Comparison of ENCODE assay signal across 29 cellular contexts in the genomic region with DNA sequence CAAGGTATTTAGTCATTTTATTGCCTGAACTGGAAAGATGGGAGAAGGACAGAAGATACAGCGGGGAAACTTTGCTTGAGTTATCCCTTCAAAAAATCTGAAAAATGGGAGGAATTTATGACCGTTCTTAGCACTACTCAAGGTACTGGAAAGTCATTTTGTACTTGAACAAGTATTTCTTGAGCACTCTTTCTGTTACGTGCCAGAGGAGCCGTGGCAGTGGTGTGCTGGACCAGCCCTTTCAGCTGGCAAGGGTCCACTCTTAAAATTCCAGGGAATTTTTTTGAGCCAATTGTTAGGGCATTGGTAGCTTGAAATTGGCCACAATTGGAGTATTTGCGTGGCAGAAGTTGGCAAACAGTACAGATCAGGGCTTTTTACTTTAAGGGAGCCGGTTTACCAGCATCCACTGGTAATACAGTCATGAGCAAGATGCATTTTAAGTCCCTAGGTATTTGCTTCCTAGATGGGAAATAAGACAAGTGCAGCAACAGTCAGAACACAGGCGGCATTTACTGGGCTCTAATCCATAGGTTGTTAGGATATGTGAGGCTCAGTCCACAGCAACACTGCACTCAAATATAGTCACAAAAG.
"Had no signal": no experiment of that assay in that cellular context is flagged by ENCODE, and none has a peak within 500 bp of the region (broad histone marks: within the 10 kb centered on the region; RNA-seq: fewer than 3 reads in every experiment).

No MANE protein-coding gene starts in this region.

- H3K36me3 Mint-ChIP-seq: naive thymus-derived CD4-positive, alpha-beta T cell; natural killer cell; neural progenitor cell; stimulated activated effector memory CD8-positive, alpha-beta T cell treated with anti-CD3 and anti-CD28 coated beads, Interleukin-12 subunit alpha, Interleukin-12 subunit beta, amount 100 ng/mL, for 72 hours; stimulated activated naive B cell treated with anti-CD40 and anti-IgM and Interleukin-4, amounts not matched to agents 10 μg/mL and 1 μg/mL and 100 μg/mL, for 72 hours; type B pancreatic cell had no signal

- H3K36me3 ChIP-seq: neural progenitor cell, ovary, right lobe of liver, sigmoid colon, spleen, stomach, thoracic aorta, tibial artery, transverse colon, vagina had no signal

- H3K27me3 ChIP-seq: neural progenitor cell, ovary, right lobe of liver, sigmoid colon, tibial artery, vagina had no signal

- H3K27ac ChIP-seq: neural progenitor cell, ovary, parathyroid adenoma, psoas muscle, right lobe of liver, sigmoid colon, skin epidermis, spleen, stomach, thoracic aorta, tibial artery, transverse colon, vagina had no signal

- H3K9ac ChIP-seq: neural progenitor cell, parathyroid adenoma had no signal

- H3K27ac Mint-ChIP-seq: naive thymus-derived CD4-positive, alpha-beta T cell; natural killer cell; nephron; neural progenitor cell; progenitor cell of endocrine pancreas; stimulated activated effector memory CD8-positive, alpha-beta T cell treated with anti-CD3 and anti-CD28 coated beads, Interleukin-12 subunit alpha, Interleukin-12 subunit beta, amount 100 ng/mL, for 72 hours; stimulated activated naive B cell treated with anti-CD40 and anti-IgM and Interleukin-4, amounts not matched to agents 10 μg/mL and 1 μg/mL and 100 μg/mL, for 72 hours; stimulated activated naive CD8-positive, alpha-beta T cell treated with anti-CD3 and anti-CD28 coated beads, Interleukin-15, Interleukin-2, amounts not matched to agents 100 ng/mL and 50 ng/mL, for 24 hours; type B pancreatic cell had no signal

- H3K4me3 ChIP-seq: neural progenitor cell, ovary, psoas muscle, right lobe of liver, sigmoid colon, skin epidermis, smooth muscle cell, spleen, stomach, thoracic aorta, tibial artery, transverse colon, vagina had no signal

- DNase-seq: naive thymus-derived CD4-positive, alpha-beta T cell; natural killer cell; occipital lobe; ovary; posterior cingulate gyrus; psoas muscle; right cardiac atrium; right lobe of liver; sigmoid colon; spleen; stimulated activated CD4-positive, alpha-beta T cell treated with anti-CD3 and anti-CD28 coated beads, Interleukin-12 subunit alpha, Interleukin-12 subunit beta, amount 100 ng/mL, for 4 hours; stimulated activated CD4-positive, alpha-beta T cell treated with anti-CD3 and anti-CD28 coated beads, Interleukin-1b, Interleukin-23, amount 100 ng/mL, for 48 hours; stimulated activated CD4-positive, alpha-beta T cell treated with anti-CD3 and anti-CD28 coated beads, Interleukin-4, amount 100 ng/mL, for 24 hours; stimulated activated naive B cell treated with anti-CD40 and anti-IgM and Interleukin-4, amounts not matched to agents 10 μg/mL and 1 μg/mL and 100 μg/mL, for 72 hours; stimulated activated naive CD4-positive, alpha-beta T cell treated with Interleukin-2 at 50 U/mL for 16 hours; stomach; tibial artery; transverse colon had no signal

- H3K9me3 Mint-ChIP-seq: natural killer cell; stimulated activated effector memory CD8-positive, alpha-beta T cell treated with anti-CD3 and anti-CD28 coated beads, Interleukin-12 subunit alpha, Interleukin-12 subunit beta, amount 100 ng/mL, for 72 hours; stimulated activated naive CD8-positive, alpha-beta T cell treated with anti-CD3 and anti-CD28 coated beads, Interleukin-15, Interleukin-2, amounts not matched to agents 100 ng/mL and 50 ng/mL, for 24 hours; type B pancreatic cell had no signal

- H3K9me3 ChIP-seq: ovary, psoas muscle, right lobe of liver, sigmoid colon, spleen, stomach, thoracic aorta, tibial artery, transverse colon, vagina had no signal

- H3K4me3 Mint-ChIP-seq: naive thymus-derived CD4-positive, alpha-beta T cell; natural killer cell; nephron; neural progenitor cell; stimulated activated effector memory CD8-positive, alpha-beta T cell treated with anti-CD3 and anti-CD28 coated beads, Interleukin-12 subunit alpha, Interleukin-12 subunit beta, amount 100 ng/mL, for 72 hours; stimulated activated naive B cell treated with anti-CD40 and anti-IgM and Interleukin-4, amounts not matched to agents 10 μg/mL and 1 μg/mL and 100 μg/mL, for 72 hours; stimulated activated naive CD8-positive, alpha-beta T cell treated with anti-CD3 and anti-CD28 coated beads, Interleukin-15, Interleukin-2, amounts not matched to agents 100 ng/mL and 50 ng/mL, for 24 hours; type B pancreatic cell had no signal

- H3K4me1 ChIP-seq: neural progenitor cell, parathyroid adenoma, psoas muscle, right lobe of liver, sigmoid colon, spleen, stomach, tibial artery, transverse colon, vagina had no signal

- ATAC-seq: naive thymus-derived CD4-positive, alpha-beta T cell; natural killer cell; psoas muscle; right cardiac atrium; right lobe of liver; stimulated activated effector memory CD8-positive, alpha-beta T cell treated with anti-CD3 and anti-CD28 coated beads, Interleukin-12 subunit alpha, Interleukin-12 subunit beta, amount 100 ng/mL, for 72 hours; stimulated activated naive B cell treated with anti-CD40 and anti-IgM and Interleukin-4, amounts not matched to agents 10 μg/mL and 1 μg/mL and 100 μg/mL, for 72 hours had no signal

- H3K4me1 Mint-ChIP-seq: natural killer cell; nephron; stimulated activated effector memory CD8-positive, alpha-beta T cell treated with anti-CD3 and anti-CD28 coated beads, Interleukin-12 subunit alpha, Interleukin-12 subunit beta, amount 100 ng/mL, for 72 hours; stimulated activated naive B cell treated with anti-CD40 and anti-IgM and Interleukin-4, amounts not matched to agents 10 μg/mL and 1 μg/mL and 100 μg/mL, for 72 hours had no signal

- H3K79me2 ChIP-seq: parathyroid adenoma had no signal

- H3K4me2 ChIP-seq: neural progenitor cell, smooth muscle cell had no signal

- H2AFZ ChIP-seq: neural progenitor cell, parathyroid adenoma had no signal
